In genomic region chr7:26091933-26092332, GRCh38 we compare ENCODE assay signal across 1 cellular context.
TF ChIP-seq lines count a peak whose summit lies in the region.

No MANE protein-coding gene starts in this region.

TF ChIP-seq in HCT116, 20 proteins besides CTCF, POLR2A, EP300 and RAD21 (continued from another document):
- no peak for TF ChIP-seq FOSL1 (IDR thresholded peaks at IDR 0.05; ENCODE audit: low read depth)
- no peak for TF ChIP-seq JUND (IDR thresholded peaks at IDR 0.05)
